28 cellular contexts compared by ENCODE assay signal in genomic region chr12:84124211-84124610, GRCh38.
"Had no signal": no experiment of that assay in that cellular context is flagged by ENCODE, and none has a peak within 500 bp of the region (broad histone marks: within the 10 kb centered on the region; RNA-seq: fewer than 3 reads in every experiment).

No MANE protein-coding gene starts in this region.

- H3K36me3 Mint-ChIP-seq: activated CD4-positive, alpha-beta memory T cell treated with anti-CD3 and anti-CD28 coated beads for 36 hours; activated CD8-positive, alpha-beta memory T cell treated with anti-CD3 and anti-CD28 coated beads, Interleukin-2, amount 10 ng/mL, durations not matched to agents 7 days and 5 days; activated naive CD8-positive, alpha-beta T cell treated with anti-CD3 and anti-CD28 coated beads for 36 hours had no signal

- DNase-seq: activated CD4-positive, alpha-beta memory T cell treated with anti-CD3 and anti-CD28 coated beads for 36 hours; activated CD4-positive, alpha-beta T cell treated with anti-CD3 and anti-CD28 coated beads for 36 hours; activated CD4-positive, alpha-beta T cell treated with anti-CD3 and anti-CD28 coated beads, Interleukin-2, amount 10 ng/mL, durations not matched to agents 24 days and 14 days; activated CD4-positive, CD25-positive, alpha-beta regulatory T cell; activated CD4-positive, CD25-positive, alpha-beta regulatory T cell treated with anti-CD3 and anti-CD28 coated beads, Interleukin-2, amount 50 U/mL, for 72 hours; activated CD8-positive, alpha-beta memory T cell treated with anti-CD3 and anti-CD28 coated beads, Interleukin-2, amount 10 ng/mL, durations not matched to agents 7 days and 5 days; activated CD8-positive, alpha-beta memory T cell treated with anti-CD3 and anti-CD28 coated beads, Interleukin-2, amount 50 U/mL, for 4 hours; activated CD8-positive, alpha-beta T cell treated with anti-CD3 and anti-CD28 coated beads, Interleukin-2, amount 10 ng/mL, durations not matched to agents 7 days and 5 days; activated gamma-delta T cell; activated naive CD4-positive, alpha-beta T cell treated with anti-CD3 and anti-CD28 coated beads, Interleukin-2, amount 50 U/mL, for 16 hours; activated naive CD4-positive, alpha-beta T cell treated with Interleukin-2 at 50 U/mL for 16 hours; activated naive CD8-positive, alpha-beta T cell treated with anti-CD3 and anti-CD28 coated beads for 36 hours; activated naive CD8-positive, alpha-beta T cell treated with anti-CD3 and anti-CD28 coated beads, Interleukin-2, amount 50 U/mL, for 24 hours; activated T-cell treated with anti-CD3 and anti-CD28 coated beads, Interleukin-2, amount 50 U/mL, for 1 hour; activated T-cell treated with anti-CD3 and anti-CD28 coated beads, Interleukin-2, amount 50 U/mL, for 48 hours; adrenal gland; amygdala; aorta; body of pancreas; caudate nucleus; colonic mucosa; effector CD8-positive, alpha-beta T cell; foreskin melanocyte; head of caudate nucleus; T-helper 2 cell had no signal

- H3K36me3 ChIP-seq: adrenal gland, colonic mucosa had no signal

- H3K27ac ChIP-seq: adrenal gland, body of pancreas, colonic mucosa had no signal

- H3K27ac Mint-ChIP-seq: activated CD4-positive, alpha-beta memory T cell treated with anti-CD3 and anti-CD28 coated beads for 36 hours; activated CD4-positive, alpha-beta T cell treated with anti-CD3 and anti-CD28 coated beads for 36 hours; activated CD4-positive, alpha-beta T cell treated with anti-CD3 and anti-CD28 coated beads, Interleukin-2, amount 10 ng/mL, durations not matched to agents 24 days and 14 days; activated CD8-positive, alpha-beta memory T cell treated with anti-CD3 and anti-CD28 coated beads, Interleukin-2, amount 10 ng/mL, durations not matched to agents 7 days and 5 days; activated CD8-positive, alpha-beta T cell treated with anti-CD3 and anti-CD28 coated beads, Interleukin-2, amount 10 ng/mL, durations not matched to agents 7 days and 5 days; activated naive CD8-positive, alpha-beta T cell treated with anti-CD3 and anti-CD28 coated beads for 36 hours; activated naive CD8-positive, alpha-beta T cell treated with anti-CD3 and anti-CD28 coated beads, Interleukin-2, amount 50 U/mL, for 24 hours; activated T-helper 1 cell treated with anti-CD3 and anti-CD28 coated beads, Interleukin-12 subunit alpha, Interleukin-12 subunit beta, Interleukin-2, Interleukin-4 antibody, amounts not matched to agents 30 ng/mL and 10 ng/mL and 1 ng/mL, durations not matched to agents 14 hours and 24 hours and 36 hours; activated T-helper 2 cell treated with anti-CD3 and anti-CD28 coated beads, Interferon-gamma antibody, Interleukin-2, Interleukin-4, amounts not matched to agents 10 μg/mL and 5 μg/mL and 100 μg/mL, durations not matched to agents 14 hours and 24 hours and 36 hours had no signal

- H3K9me3 Mint-ChIP-seq: activated CD4-positive, alpha-beta memory T cell treated with anti-CD3 and anti-CD28 coated beads for 36 hours; activated CD4-positive, alpha-beta T cell treated with anti-CD3 and anti-CD28 coated beads, Interleukin-2, amount 10 ng/mL, durations not matched to agents 24 days and 14 days; activated naive CD8-positive, alpha-beta T cell treated with anti-CD3 and anti-CD28 coated beads, Interleukin-2, amount 50 U/mL, for 24 hours had no signal

- H3K4me3 Mint-ChIP-seq: activated CD4-positive, alpha-beta memory T cell treated with anti-CD3 and anti-CD28 coated beads for 36 hours; activated CD4-positive, alpha-beta T cell treated with anti-CD3 and anti-CD28 coated beads for 36 hours; activated CD4-positive, alpha-beta T cell treated with anti-CD3 and anti-CD28 coated beads, Interleukin-2, amount 10 ng/mL, durations not matched to agents 24 days and 14 days; activated CD8-positive, alpha-beta memory T cell treated with anti-CD3 and anti-CD28 coated beads, Interleukin-2, amount 10 ng/mL, durations not matched to agents 7 days and 5 days; activated CD8-positive, alpha-beta T cell treated with anti-CD3 and anti-CD28 coated beads, Interleukin-2, amount 10 ng/mL, durations not matched to agents 7 days and 5 days; activated naive CD8-positive, alpha-beta T cell treated with anti-CD3 and anti-CD28 coated beads for 36 hours; activated naive CD8-positive, alpha-beta T cell treated with anti-CD3 and anti-CD28 coated beads, Interleukin-2, amount 50 U/mL, for 24 hours; activated T-helper 1 cell treated with anti-CD3 and anti-CD28 coated beads, Interleukin-12 subunit alpha, Interleukin-12 subunit beta, Interleukin-2, Interleukin-4 antibody, amounts not matched to agents 30 ng/mL and 10 ng/mL and 1 ng/mL, durations not matched to agents 14 hours and 24 hours and 36 hours had no signal

- ATAC-seq: activated CD4-positive, alpha-beta T cell treated with anti-CD3 and anti-CD28 coated beads for 36 hours; activated CD8-positive, alpha-beta memory T cell treated with anti-CD3 and anti-CD28 coated beads, Interleukin-2, amount 10 ng/mL, durations not matched to agents 7 days and 5 days; activated CD8-positive, alpha-beta T cell treated with anti-CD3 and anti-CD28 coated beads, Interleukin-2, amount 10 ng/mL, durations not matched to agents 7 days and 5 days; activated naive CD8-positive, alpha-beta T cell treated with anti-CD3 and anti-CD28 coated beads, Interleukin-2, amount 50 U/mL, for 24 hours; body of pancreas; esophagus mucosa had no signal

- H3K4me1 ChIP-seq: adrenal gland, body of pancreas, colonic mucosa had no signal

- H3K4me3 ChIP-seq: adrenal gland, body of pancreas, colonic mucosa had no signal

- H3K27me3 Mint-ChIP-seq: activated CD4-positive, alpha-beta memory T cell treated with anti-CD3 and anti-CD28 coated beads for 36 hours; activated CD4-positive, alpha-beta T cell treated with anti-CD3 and anti-CD28 coated beads for 36 hours; activated CD4-positive, alpha-beta T cell treated with anti-CD3 and anti-CD28 coated beads, Interleukin-2, amount 10 ng/mL, durations not matched to agents 24 days and 14 days; activated CD8-positive, alpha-beta memory T cell treated with anti-CD3 and anti-CD28 coated beads, Interleukin-2, amount 10 ng/mL, durations not matched to agents 7 days and 5 days; activated naive CD8-positive, alpha-beta T cell treated with anti-CD3 and anti-CD28 coated beads for 36 hours; activated naive CD8-positive, alpha-beta T cell treated with anti-CD3 and anti-CD28 coated beads, Interleukin-2, amount 50 U/mL, for 24 hours had no signal

- H3K9me3 ChIP-seq: adrenal gland, body of pancreas, colonic mucosa had no signal

- H3K27me3 ChIP-seq: adrenal gland, body of pancreas, colonic mucosa had no signal

- H3K4me1 Mint-ChIP-seq: activated CD4-positive, alpha-beta T cell treated with anti-CD3 and anti-CD28 coated beads for 36 hours; activated CD4-positive, alpha-beta T cell treated with anti-CD3 and anti-CD28 coated beads, Interleukin-2, amount 10 ng/mL, durations not matched to agents 24 days and 14 days; activated CD8-positive, alpha-beta memory T cell treated with anti-CD3 and anti-CD28 coated beads, Interleukin-2, amount 10 ng/mL, durations not matched to agents 7 days and 5 days; activated naive CD8-positive, alpha-beta T cell treated with anti-CD3 and anti-CD28 coated beads for 36 hours; activated naive CD8-positive, alpha-beta T cell treated with anti-CD3 and anti-CD28 coated beads, Interleukin-2, amount 50 U/mL, for 24 hours had no signal
